Comparison of ENCODE assay signal across 17 cellular contexts in the genomic region with DNA sequence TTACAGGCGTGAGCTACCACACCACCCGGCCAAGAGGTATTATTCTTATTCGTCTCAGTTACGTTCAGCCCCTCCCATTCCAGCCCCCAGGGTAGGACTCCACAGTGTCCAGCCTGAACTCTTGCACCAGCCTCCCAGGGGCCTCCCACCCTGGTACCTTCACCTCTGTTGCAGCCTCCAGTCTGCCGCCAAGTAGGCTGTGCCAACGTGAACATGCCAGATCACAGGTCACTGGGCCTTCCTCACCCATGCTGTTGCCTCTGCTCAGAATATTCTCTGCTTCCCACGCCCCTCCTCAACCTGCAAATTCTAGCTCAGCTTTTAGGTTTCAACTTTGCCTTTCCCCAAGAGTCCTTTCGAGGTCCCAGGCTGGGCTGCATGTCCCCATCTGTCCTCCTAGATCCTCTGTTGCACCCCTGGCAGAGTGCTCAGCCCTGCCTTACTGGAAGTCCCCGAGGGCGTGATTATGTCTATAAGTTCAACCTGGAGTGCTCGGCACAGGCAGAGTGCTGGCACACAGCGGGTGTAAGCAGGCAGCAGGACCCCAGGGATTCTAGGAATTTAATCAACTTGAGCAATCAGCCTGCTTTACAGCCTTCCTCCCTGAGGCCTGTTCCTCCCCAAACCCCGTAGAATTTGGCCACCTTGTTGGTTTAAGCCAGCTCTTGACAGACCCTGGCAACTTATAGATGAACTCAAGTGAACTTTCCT. TPM values are rescaled to one million over a fixed set of nuclear protein-coding genes. Genes with fewer than 3 reads are reported as not detected.
A peak's percentile ranks its signal among the peaks of the same experiment; 100 is the strongest.
DNase-seq lines count a peak whose midpoint lies in the region; ATAC-seq, FAIRE-seq and TF ChIP-seq lines count a peak whose summit lies in the region.
"Had no signal": no experiment of that assay in that cellular context is flagged by ENCODE, and none has a peak within 500 bp of the region (broad histone marks: within the 10 kb centered on the region; RNA-seq: fewer than 3 reads in every experiment).

No MANE protein-coding gene starts in this region.

- H3K36me3 ChIP-seq in HEK293 (ENCODE audit: control insufficient read depth in 2 of 2, insufficient read depth in 1 of 2, low read length in 2 of 2): no peaks in the 10 kb centered on the region
- no peaks in the 10 kb centered on the region for H3K36me3 ChIP-seq in keratinocyte (ENCODE audit: control insufficient read depth in 2 of 2, extremely low read depth in 1 of 2, insufficient read depth in 2 of 2, low read length in 2 of 2)
- H3K36me3 ChIP-seq: BLaER1 treated with 17β-estradiol and CSF1 and Interleukin-3, amounts not matched to agents 10 nM and 100 nM; neutrophil had no signal

- H3K27ac ChIP-seq in C4-2B (peak overlapping the region; percentile 1; the same call in 1 of the 2 replicates), HEK293 (ENCODE audit: extremely low read depth, low read depth, low read length) (no peak overlapping the region), keratinocyte (ENCODE audit: control insufficient read depth, insufficient read depth, low read length) (no peak overlapping the region)
- H3K27ac ChIP-seq: neutrophil had no signal

- no peak overlapping the region for H2AFZ ChIP-seq in keratinocyte (ENCODE audit: control insufficient read depth, low read length)

- H3K4me3 Mint-ChIP-seq in T-helper 17 cell: no peak overlapping the region
- H3K4me3 Mint-ChIP-seq in activated naive CD4-positive, alpha-beta T cell treated with anti-CD3 and anti-CD28 coated beads for 36 hours: no peak overlapping the region
- no peak overlapping the region for H3K4me3 Mint-ChIP-seq in naive thymus-derived CD8-positive, alpha-beta T cell
- H3K4me3 Mint-ChIP-seq: activated naive CD8-positive, alpha-beta T cell treated with anti-CD3 and anti-CD28 coated beads, Interleukin-2, amount 50 U/mL, for 24 hours; dendritic cell treated with granulocyte-macrophage colony-stimulating factor and Interleukin-4, amounts not matched to agents 40 ng/mL and 50 ng/mL, for 4 days had no signal

- H3K4me1 Mint-ChIP-seq in T-helper 17 cell: no peaks in the 10 kb centered on the region
- no peaks in the 10 kb centered on the region for H3K4me1 Mint-ChIP-seq in activated naive CD4-positive, alpha-beta T cell treated with anti-CD3 and anti-CD28 coated beads for 36 hours (ENCODE audit: low read depth)
- H3K4me1 Mint-ChIP-seq in naive thymus-derived CD8-positive, alpha-beta T cell: no peaks in the 10 kb centered on the region
- H3K4me1 Mint-ChIP-seq: activated naive CD8-positive, alpha-beta T cell treated with anti-CD3 and anti-CD28 coated beads, Interleukin-2, amount 50 U/mL, for 24 hours had no signal

- no peaks in the 10 kb centered on the region for H4K20me1 ChIP-seq in keratinocyte (ENCODE audit: control insufficient read depth, extremely low read depth, insufficient read depth, low read length)

- H3K27ac Mint-ChIP-seq in T-helper 17 cell: peak overlapping the region; percentile 49
- no peak overlapping the region for H3K27ac Mint-ChIP-seq in activated naive CD4-positive, alpha-beta T cell treated with anti-CD3 and anti-CD28 coated beads for 36 hours
- peak overlapping the region in 1 of 10 donors; percentile 32 for H3K27ac Mint-ChIP-seq in naive thymus-derived CD8-positive, alpha-beta T cell
- H3K27ac Mint-ChIP-seq: activated naive CD8-positive, alpha-beta T cell treated with anti-CD3 and anti-CD28 coated beads, Interleukin-2, amount 50 U/mL, for 24 hours; dendritic cell treated with granulocyte-macrophage colony-stimulating factor and Interleukin-4, amounts not matched to agents 40 ng/mL and 50 ng/mL, for 4 days had no signal

- no peaks in the 10 kb centered on the region for H3K27me3 Mint-ChIP-seq in T-helper 17 cell
- H3K27me3 Mint-ChIP-seq in activated naive CD4-positive, alpha-beta T cell treated with anti-CD3 and anti-CD28 coated beads for 36 hours (ENCODE audit: low read depth): no peaks in the 10 kb centered on the region
- peaks cover 0 to 6% (median 0%) of the 10 kb centered on the region in 5 donors for H3K27me3 Mint-ChIP-seq in naive thymus-derived CD8-positive, alpha-beta T cell
- H3K27me3 Mint-ChIP-seq: activated naive CD8-positive, alpha-beta T cell treated with anti-CD3 and anti-CD28 coated beads, Interleukin-2, amount 50 U/mL, for 24 hours; dendritic cell treated with granulocyte-macrophage colony-stimulating factor and Interleukin-4, amounts not matched to agents 40 ng/mL and 50 ng/mL, for 4 days had no signal

- no peak overlapping the region for H3K4me2 ChIP-seq in keratinocyte (ENCODE audit: control insufficient read depth, extremely low read depth, insufficient read depth, low read depth, low read length)

- no peaks in the 10 kb centered on the region for H3K27me3 ChIP-seq in keratinocyte (ENCODE audit: control insufficient read depth, extremely low read depth, insufficient read depth, low read length)
- H3K27me3 ChIP-seq: BLaER1 treated with 17β-estradiol and CSF1 and Interleukin-3, amounts not matched to agents 10 nM and 100 nM; neutrophil had no signal

- FAIRE-seq in keratinocyte (lab: Jason Lieb, UNC): no peak
- FAIRE-seq: frontal cortex had no signal

- intact Hi-C loops in activated naive CD4-positive, alpha-beta T cell treated with anti-CD3 and anti-CD28 coated beads for 36 hours (cut with micrococcal nuclease): no loop called here

- CTCF ChIA-PET in HEK293 (lab: Yijun Ruan, JAX): interaction anchor here (0.6 to 5.3 kb wide), 6 partner anchors 9 to 1531 kb away, joined by 3 to 20 read pairs (median 4); a partner anchor contains a TSS
- CTCF ChIA-PET in activated naive CD4-positive, alpha-beta T cell treated with anti-CD3 and anti-CD28 coated beads for 36 hours (lab: Charles Lee): no interaction called here

- H3K79me2 ChIP-seq in keratinocyte (ENCODE audit: control insufficient read depth, insufficient read depth, low read length): no peaks in the 10 kb centered on the region

- H3K4me3 ChIP-seq in HEK293 (ENCODE audit: low read depth, low read length) (no peak overlapping the region), keratinocyte (ENCODE audit: control insufficient read depth in 2 of 3, extremely low read depth in 1 of 3, insufficient read depth in 2 of 3, low read depth in 1 of 3, low read length in 3 of 3) (no peak overlapping the region)
- H3K4me3 ChIP-seq: BLaER1 treated with 17β-estradiol and CSF1 and Interleukin-3, amounts not matched to agents 10 nM and 100 nM had no signal

- H3K9me3 ChIP-seq in HEK293 (ENCODE audit: control insufficient read depth, insufficient read depth, low read depth, low read length) (no peaks in the 10 kb centered on the region), T-helper 17 cell (ENCODE audit: control insufficient read depth, low read length, poor library complexity, severe bottlenecking) (no peaks in the 10 kb centered on the region), keratinocyte (ENCODE audit: control insufficient read depth, low read depth, low read length) (no peaks in the 10 kb centered on the region)
- H3K9me3 ChIP-seq: BLaER1 treated with 17β-estradiol and CSF1 and Interleukin-3, amounts not matched to agents 10 nM and 100 nM; neutrophil had no signal

- ATAC-seq in T-helper 17 cell: no peak
- ATAC-seq in naive thymus-derived CD8-positive, alpha-beta T cell: no peak
- ATAC-seq: activated naive CD8-positive, alpha-beta T cell treated with anti-CD3 and anti-CD28 coated beads, Interleukin-2, amount 50 U/mL, for 24 hours had no signal

- dilution Hi-C loops in keratinocyte (cut with MboI; ENCODE audit: extremely low pct_ligation_motif_present, low sequenced_read_pairs): no loop called here

- H3K36me3 Mint-ChIP-seq in T-helper 17 cell (ENCODE audit: low read depth): no peaks in the 10 kb centered on the region
- H3K36me3 Mint-ChIP-seq in activated naive CD4-positive, alpha-beta T cell treated with anti-CD3 and anti-CD28 coated beads for 36 hours (ENCODE audit: low read depth): no peaks in the 10 kb centered on the region
- H3K36me3 Mint-ChIP-seq in naive thymus-derived CD8-positive, alpha-beta T cell: no peaks in the 10 kb centered on the region

- peak overlapping the region; percentile 2 for H3K9ac ChIP-seq in keratinocyte (ENCODE audit: control insufficient read depth, extremely low read depth, insufficient read depth, low read length)

- no peaks in the 10 kb centered on the region for H3K9me3 Mint-ChIP-seq in activated naive CD4-positive, alpha-beta T cell treated with anti-CD3 and anti-CD28 coated beads for 36 hours
- no peaks in the 10 kb centered on the region for H3K9me3 Mint-ChIP-seq in naive thymus-derived CD8-positive, alpha-beta T cell
- H3K9me3 Mint-ChIP-seq: activated naive CD8-positive, alpha-beta T cell treated with anti-CD3 and anti-CD28 coated beads, Interleukin-2, amount 50 U/mL, for 24 hours; dendritic cell treated with granulocyte-macrophage colony-stimulating factor and Interleukin-4, amounts not matched to agents 40 ng/mL and 50 ng/mL, for 4 days had no signal

- TF ChIP-seq CTCF in C4-2B (conservative IDR thresholded peaks at IDR 0.05) (no peak), HEK293 (tag by site-specific recombination; IDR thresholded peaks at IDR 0.05) (no peak), keratinocyte (optimal IDR thresholded peaks at IDR 0.05 in 1 of 3, IDR thresholded peaks at IDR 0.05 in 1 of 3, conservative IDR thresholded peaks at IDR 0.05 in 1 of 3; ENCODE audit: extremely low read depth in 1 of 3, insufficient read depth in 2 of 3, low read length in 3 of 3) (no peak)

- DNase-seq in T-helper 17 cell (no peak), keratinocyte (ENCODE audit: low read depth, low spot score) (no peak), NCI-H1694 (lab: John Stamatoyannopoulos, UW) (no peak), NCI-H2107 treated with DMSO at 0.1 percent for 48 hours (lab: John Stamatoyannopoulos, UW; ENCODE audit: unreplicated experiment) (no peak)
- DNase-seq in activated naive CD4-positive, alpha-beta T cell treated with anti-CD3 and anti-CD28 coated beads for 36 hours: no peak
- no peak for DNase-seq in naive thymus-derived CD8-positive, alpha-beta T cell
- DNase-seq: activated naive CD8-positive, alpha-beta T cell treated with anti-CD3 and anti-CD28 coated beads, Interleukin-2, amount 50 U/mL, for 24 hours; left cardiac atrium; NCI-H2081 treated with DMSO at 0.1 percent for 48 hours; NK-92 treated with Interleukin-12 subunit alpha and Interleukin-12 subunit beta, amount 100 ng/mL, for 24 hours; stimulated activated CD4-positive, alpha-beta T cell treated with anti-CD3 and anti-CD28 coated beads, Interleukin-12 subunit alpha, Interleukin-12 subunit beta, amount 100 ng/mL, for 4 hours had no signal

- 0 out of 2 replicates have a peak, but pooled peaks cover 2% of the 10 kb centered on the region for H3K4me1 ChIP-seq in HEK293 (ENCODE audit: control insufficient read depth, insufficient read depth, low read length)
- H3K4me1 ChIP-seq in keratinocyte (ENCODE audit: control insufficient read depth, extremely low read depth, insufficient read depth, low read length): no peaks in the 10 kb centered on the region

- H3K9me1 ChIP-seq in keratinocyte (ENCODE audit: control insufficient read depth, extremely low read depth, insufficient read depth, low read length): no peaks in the 10 kb centered on the region

- POLR2A ChIA-PET in HEK293 (lab: Yijun Ruan, JAX): interaction anchor here (0.5 kb wide), 2 partner anchors 10 to 318 kb away, joined by 4 to 5 read pairs; a partner anchor contains a TSS
- POLR2A ChIA-PET in naive thymus-derived CD8-positive, alpha-beta T cell (lab: Charles Lee): interaction anchor here (0.6 to 1.1 kb wide), 2 partner anchors 9 to 542 kb away, joined by 3 to 5 read pairs; no protein-coding TSS in a partner anchor

RNA-seq across cellular contexts. Expression of a gene that starts 13.1 kb away (rescaled TPM):
- 1 to 10 TPM; 6.3 to 8.4 TPM for total RNA-seq in T-helper 17 cell
- 7.8 to 22.2 TPM (median 17.1 TPM) in 3 replicates for polyA plus RNA-seq in keratinocyte
- 19.1 TPM for polyA plus RNA-seq in keratinocyte (2011; ENCODE audit: low read depth)
- polyA plus RNA-seq in keratinocyte (2011; cell fraction: cytosol; rRNA removed): 26.8 and 30.2 TPM in 2 replicates
- 37.0 and 43.4 TPM in 2 replicates for polyA plus RNA-seq in keratinocyte (2011; cell fraction: nucleus; rRNA removed)
- polyA plus RNA-seq in keratinocyte (2012; ENCODE audit: low replicate concordance): 22.7 and 30.0 TPM in 2 replicates
- 18.2 to 43.8 TPM (median 24.5 TPM) in 3 replicates for polyA minus RNA-seq in keratinocyte
- 21.1 TPM for polyA minus RNA-seq in keratinocyte (2011; cell fraction: cytosol; rRNA and poly(A)+ RNA removed)
- polyA minus RNA-seq in keratinocyte (2011; cell fraction: nucleus; rRNA and poly(A)+ RNA removed): 16.2 and 26.9 TPM in 2 replicates
- 10 to 100 TPM; 17.4 to 17.8 TPM for total RNA-seq in activated naive CD4-positive, alpha-beta T cell treated with anti-CD3 and anti-CD28 coated beads for 36 hours
- 10 to 100 TPM; 34.6 to 39.7 TPM for total RNA-seq in naive thymus-derived CD8-positive, alpha-beta T cell
- polyA plus RNA-seq in naive thymus-derived CD8-positive, alpha-beta T cell: 10 to 100 TPM in 1 of 3 donors, 1 to 10 TPM in 2; 3.4 to 10.3 (median 7.5) TPM
